Comparison of ENCODE assay signal across 16 cellular contexts in genomic region chr10:90621577-90621976, GRCh38.
DNase-seq lines count a peak whose midpoint lies in the region; ATAC-seq, FAIRE-seq and TF ChIP-seq lines count a peak whose summit lies in the region.
"Had no signal": no experiment of that assay in that cellular context is flagged by ENCODE, and none has a peak within 500 bp of the region (broad histone marks: within the 10 kb centered on the region; RNA-seq: fewer than 3 reads in every experiment).

No MANE protein-coding gene starts in this region.

- no peak overlapping the region for H3K4me2 ChIP-seq in GM23248 (ENCODE audit: unreplicated experiment)
- no peak overlapping the region for H3K4me2 ChIP-seq in H1 (ENCODE audit: insufficient read depth in 1 of 2, low read depth in 2 of 2, low read length in 2 of 2)
- no peak overlapping the region for H3K4me2 ChIP-seq in mesenchymal stem cell (ENCODE audit: low read length, poor library complexity, severe bottlenecking)

- H2BK5ac ChIP-seq in H1 (ENCODE audit: low read depth, low read length) = no peak overlapping the region
- H2BK5ac ChIP-seq in mesenchymal stem cell (ENCODE audit: low read depth, low read length, poor library complexity, severe bottlenecking) = no peak overlapping the region

- no peaks in the 10 kb centered on the region for H3K4me1 ChIP-seq in GM23248 (ENCODE audit: insufficient read depth)
- H3K4me1 ChIP-seq in H1 (replicated peaks in 1 of 4; ENCODE audit: control insufficient read depth in 3 of 4, insufficient read depth in 4 of 4, low read length in 3 of 4) = no peaks in the 10 kb centered on the region
- H3K4me1 ChIP-seq in mesenchymal stem cell (ENCODE audit: control insufficient read depth, insufficient read depth, low read depth, low read length) = no peaks in the 10 kb centered on the region
- H3K4me1 ChIP-seq: SJSA1, testis had no signal

- TF ChIP-seq EP300 in H1 (IDR thresholded peaks at IDR 0.05; ENCODE audit: borderline replicate concordance in 1 of 2, low read depth in 2 of 2, low read length in 2 of 2) = no peak

- H3K4ac ChIP-seq in H1 (replicated peaks; ENCODE audit: insufficient read length, low read depth, low read length) = no peak overlapping the region
- no peak overlapping the region for H3K4ac ChIP-seq in mesenchymal stem cell (ENCODE audit: low read depth in 1 of 2, low read length in 2 of 2)

- no peak for TF ChIP-seq POLR2A in H1 (IDR thresholded peaks at IDR 0.05; ENCODE audit: control extremely low read depth in 1 of 2, low read depth in 2 of 2, low read length in 2 of 2)

- no peak for ATAC-seq in HG02588 (IDR thresholded peaks at IDR 0.05; ENCODE audit: unreplicated experiment)
- ATAC-seq: activated CD4-positive, CD25-positive, alpha-beta regulatory T cell treated with anti-CD3 and anti-CD28 coated beads, Interleukin-2, amount 50 U/mL, for 24 hours; activated T-cell treated with anti-CD3 and anti-CD28 coated beads, Interleukin-2, amount 50 U/mL, for 4 hours had no signal

- in situ Hi-C loops in GM23248 (cut with MboI) = no loop called here

- H3K23me2 ChIP-seq in H1 (ENCODE audit: low read depth, low read length) = no peaks in the 10 kb centered on the region

- H3K18ac ChIP-seq in H1 (ENCODE audit: extremely low read depth, low read length) = no peak overlapping the region
- H3K18ac ChIP-seq in mesenchymal stem cell (ENCODE audit: low read depth in 1 of 2, low read length in 2 of 2) = no peak overlapping the region

- POLR2A ChIA-PET in H1 (lab: Charles Lee; ENCODE audit: partially characterized antibody) = interaction anchor here (0.6 kb wide), 1 partner anchor 704 kb away, joined by 4 read pairs; no protein-coding TSS in a partner anchor

- CTCF ChIA-PET in H1 (lab: Charles Lee; ENCODE audit: partially characterized antibody) = no interaction called here

- H2AFZ ChIP-seq in GM23248 = no peak overlapping the region
- no peak overlapping the region for H2AFZ ChIP-seq in H1 (ENCODE audit: low read length)
- H2AFZ ChIP-seq in mesenchymal stem cell (ENCODE audit: low read depth, low read length) = no peak overlapping the region

- H4K20me1 ChIP-seq in GM23248 (ENCODE audit: insufficient read depth) (no peaks in the 10 kb centered on the region), H1 (replicated peaks in 1 of 2; ENCODE audit: control insufficient read depth in 1 of 2, insufficient read depth in 2 of 2, low read length in 2 of 2) (no peaks in the 10 kb centered on the region)

- DNase-seq in GM23248 = peak; percentile 8
- peak; percentile 38 for DNase-seq in OCI-M1 (lab: John Stamatoyannopoulos, UW)
- DNase-seq in H1 (ENCODE audit: low read depth in 1 of 2, low spot score in 2 of 2) = peak in 1 of 2 experiments; percentile 59
- peak; percentile 34 for DNase-seq in mesenchymal stem cell
- DNase-seq in SHP77 (lab: John Stamatoyannopoulos, UW) = no peak
- no peak for DNase-seq in central memory CD4-positive, alpha-beta T cell
- no peak for DNase-seq in anterior cingulate cortex (lab: John Stamatoyannopoulos, UW)
- DNase-seq: activated T-cell treated with anti-CD3 and anti-CD28 coated beads, Interleukin-2, amount 50 U/mL, for 4 hours; effector memory CD4-positive, alpha-beta T cell; NCI-H146; NCI-H524; nucleus accumbens; testis had no signal

- no peaks in the 10 kb centered on the region for H3F3A ChIP-seq in GM23248 (ENCODE audit: insufficient read depth)

- H3K79me1 ChIP-seq in H1 (ENCODE audit: low read depth, low read length) (no peaks in the 10 kb centered on the region), mesenchymal stem cell (replicated peaks; ENCODE audit: low read length, poor library complexity, severe bottlenecking) (no peaks in the 10 kb centered on the region)

- no peak overlapping the region for H4K5ac ChIP-seq in H1 (ENCODE audit: insufficient read length, low read depth, low read length)

- no peak overlapping the region for H3K23ac ChIP-seq in H1 (ENCODE audit: insufficient read length)
- H3K23ac ChIP-seq in mesenchymal stem cell (ENCODE audit: low read length in 2 of 2) = no peak overlapping the region

- H3K9ac ChIP-seq in GM23248 (no peak overlapping the region), H1 (replicated peaks in 1 of 4; ENCODE audit: extremely low read depth in 1 of 4, low read depth in 3 of 4, low read length in 3 of 4) (no peak overlapping the region), mesenchymal stem cell (ENCODE audit: low read length) (no peak overlapping the region)

- H4K8ac ChIP-seq in H1 (ENCODE audit: extremely low read depth, insufficient read depth, low read length) = no peak overlapping the region
- H4K8ac ChIP-seq in mesenchymal stem cell (ENCODE audit: low read length) = no peak overlapping the region

- TF ChIP-seq RAD21 in H1 (IDR thresholded peaks at IDR 0.05 in 1 of 2, conservative IDR thresholded peaks at IDR 0.05 in 1 of 2; ENCODE audit: low read depth in 2 of 2, low read length in 2 of 2) = no peak

- no peak overlapping the region for H2AK5ac ChIP-seq in H1 (ENCODE audit: low read depth, low read length)
- no peak overlapping the region for H2AK5ac ChIP-seq in mesenchymal stem cell (ENCODE audit: low read length, severe bottlenecking)

- no peak for TF ChIP-seq CTCF in H1 (IDR thresholded peaks at IDR 0.05; ENCODE audit: control extremely low read depth in 1 of 3, insufficient read depth in 1 of 3, low read depth in 1 of 3, low read length in 3 of 3)

- no peaks in the 10 kb centered on the region for H3K27me3 ChIP-seq in GM23248 (replicated peaks; ENCODE audit: insufficient read depth)
- H3K27me3 ChIP-seq in H1 (replicated peaks in 1 of 4; ENCODE audit: control insufficient read depth in 3 of 4, extremely low read depth in 1 of 4, insufficient read depth in 3 of 4, low read length in 3 of 4) = no peaks in the 10 kb centered on the region; a peak in 1 of 7 replicates
- no peaks in the 10 kb centered on the region for H3K27me3 ChIP-seq in mesenchymal stem cell (ENCODE audit: control insufficient read depth in 1 of 2, insufficient read depth in 1 of 2, low read length in 2 of 2)
- H3K27me3 ChIP-seq: SJSA1, testis had no signal

- H3K79me2 ChIP-seq in GM23248 (ENCODE audit: insufficient read depth) = no peaks in the 10 kb centered on the region
- H3K79me2 ChIP-seq in H1 (ENCODE audit: control insufficient read depth in 1 of 2, insufficient read depth in 2 of 2, low read length in 2 of 2) = no peaks in the 10 kb centered on the region

- 2 to 6% methylated on average over 2 of the region's 2 CpGs for WGBS in GM23248 (ENCODE audit: low coverage in 1 of 2, low lambda C conversion rate in 2 of 2, missing lambda C conversion rate in 2 of 2), 2 experiments
- 69% methylated on average over 2 of the region's 2 CpGs; no CpG with 5 or more reads in 1 of the 2 experiments for WGBS in H1 (ENCODE audit: extremely low coverage in 1 of 2, insufficient coverage in 1 of 2, insufficient read length in 1 of 2, insufficient replicate concordance in 2 of 2, low coverage in 1 of 2, low lambda C conversion rate in 2 of 2, missing lambda C conversion rate in 1 of 2), 2 experiments
- 25% methylated on average over 2 of the region's 2 CpGs for WGBS in mesenchymal stem cell

- H3K9me2 ChIP-seq in GM23248 (ENCODE audit: insufficient read depth) = no peaks in the 10 kb centered on the region

- H2BK12ac ChIP-seq in H1 (ENCODE audit: low read depth, low read length) (no peak overlapping the region), mesenchymal stem cell (ENCODE audit: low read length in 2 of 2) (no peak overlapping the region)

- H3K9me3 ChIP-seq in GM23248 (ENCODE audit: low read depth) (no peaks in the 10 kb centered on the region), H1 (ENCODE audit: insufficient read depth in 2 of 2, low read depth in 1 of 2, low read length in 1 of 2) (no peaks in the 10 kb centered on the region), mesenchymal stem cell (ENCODE audit: control insufficient read depth, low read length) (no peaks in the 10 kb centered on the region)
- H3K9me3 ChIP-seq: SJSA1, testis had no signal

- H3K14ac ChIP-seq in H1 (ENCODE audit: insufficient read length) (no peak overlapping the region), mesenchymal stem cell (ENCODE audit: low read length in 2 of 2) (no peak overlapping the region)

- H4K91ac ChIP-seq in H1 (replicated peaks; ENCODE audit: insufficient read length, low read length) = no peak overlapping the region
- no peak overlapping the region for H4K91ac ChIP-seq in mesenchymal stem cell (ENCODE audit: low read length)

- no peak overlapping the region for H2BK120ac ChIP-seq in H1 (replicated peaks; ENCODE audit: low read depth, low read length)
- H2BK120ac ChIP-seq in mesenchymal stem cell (ENCODE audit: low read depth, low read length) = no peak overlapping the region

- no peaks in the 10 kb centered on the region for H3K36me3 ChIP-seq in GM23248 (ENCODE audit: low read depth)
- H3K36me3 ChIP-seq in H1 (ENCODE audit: control insufficient read depth in 2 of 4, insufficient read depth in 4 of 4, low read length in 3 of 4) = no peaks in the 10 kb centered on the region
- no peaks in the 10 kb centered on the region for H3K36me3 ChIP-seq in mesenchymal stem cell (ENCODE audit: control insufficient read depth in 1 of 2, insufficient read depth in 2 of 2, low read depth in 1 of 2, low read length in 2 of 2)
- H3K36me3 ChIP-seq: SJSA1 had no signal

- no peak overlapping the region for H2BK15ac ChIP-seq in H1 (ENCODE audit: low read length)
- H2BK15ac ChIP-seq in mesenchymal stem cell (ENCODE audit: low read depth, poor library complexity, severe bottlenecking) = no peak overlapping the region

- no peak overlapping the region for H2BK20ac ChIP-seq in H1 (ENCODE audit: low read length)

- H3K4me3 ChIP-seq in GM23248 (no peak overlapping the region), H1 (ENCODE audit: extremely low read depth in 1 of 4, insufficient read depth in 2 of 4, low read depth in 3 of 4, low read length in 4 of 4) (no peak overlapping the region), mesenchymal stem cell (ENCODE audit: insufficient read depth in 1 of 2, low read depth in 1 of 2, low read length in 2 of 2) (no peak overlapping the region)
- H3K4me3 ChIP-seq: SJSA1, testis had no signal

- FAIRE-seq in H1 (lab: Jason Lieb, UNC) = peak; percentile 81

- H3K27ac ChIP-seq in GM23248 (no peak overlapping the region), H1 (ENCODE audit: low read depth, low read length) (no peak overlapping the region), mesenchymal stem cell (ENCODE audit: low read length, poor library complexity, severe bottlenecking) (no peak overlapping the region)
- H3K27ac ChIP-seq: SJSA1, testis had no signal

- H3K56ac ChIP-seq in H1 (replicated peaks; ENCODE audit: insufficient read length, low read depth, low read length) = no peak overlapping the region

TF ChIP-seq in H1, 55 proteins besides CTCF, POLR2A, EP300 and RAD21 (continues in another document):
- TF ChIP-seq BCL11A (IDR thresholded peaks at IDR 0.05; ENCODE audit: low read depth in 2 of 2, low read length in 2 of 2) (no peak), GTF2F1 (IDR thresholded peaks at IDR 0.05; ENCODE audit: borderline replicate concordance, low read depth, low read length) (no peak), YY1 (IDR thresholded peaks at IDR 0.05; ENCODE audit: low read depth, low read length) (no peak), SIRT6 (IDR thresholded peaks at IDR 0.05; ENCODE audit: low read length) (no peak), EZH2 (IDR thresholded peaks at IDR 0.05; ENCODE audit: low read depth, low read length, severe bottlenecking) (no peak)

Comparison
In these comparisons a context has a peak if more than half of its experiments do, and no peak if none do; other contexts are left out.
1. DNase-seq: peak in GM23248 (single experiment), OCI-M1 (single experiment) and mesenchymal stem cell (single experiment); none in SHP77 (0 of 2), central memory CD4-positive, alpha-beta T cell (single experiment) and anterior cingulate cortex (0 of 58).